Comparison of ENCODE assay signal across 11 cellular contexts in the genomic region with DNA sequence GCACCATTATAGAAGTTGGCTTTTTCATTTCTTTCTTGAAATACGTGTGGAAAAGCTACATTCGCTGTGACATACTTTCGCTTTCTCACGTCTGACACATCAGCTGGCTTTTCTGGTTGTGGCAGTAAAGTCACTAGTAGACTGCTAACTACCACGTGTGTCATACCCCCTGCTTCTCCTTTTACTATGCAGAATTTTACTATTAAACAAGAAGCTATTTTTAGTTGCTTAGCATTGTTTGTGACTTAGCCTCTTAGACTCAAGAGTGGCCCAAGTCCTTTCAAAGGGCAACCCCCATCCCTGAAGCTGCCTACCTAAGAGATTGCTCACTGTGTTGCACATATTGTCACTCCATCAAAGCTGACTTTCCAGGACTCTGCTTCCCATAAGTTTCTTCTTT. TPM values are rescaled to one million over a fixed set of nuclear protein-coding genes. Genes with fewer than 3 reads are reported as not detected.
DNase-seq lines count a peak whose midpoint lies in the region; ATAC-seq, FAIRE-seq and TF ChIP-seq lines count a peak whose summit lies in the region.
"Had no signal": no experiment of that assay in that cellular context is flagged by ENCODE, and none has a peak within 500 bp of the region (broad histone marks: within the 10 kb centered on the region; RNA-seq: fewer than 3 reads in every experiment).

No MANE protein-coding gene starts in this region.

- H3K4me1 Mint-ChIP-seq in T-helper 1 cell treated with Interleukin-12 subunit alpha and Interleukin-12 subunit beta and Interleukin-4 antibody, amounts not matched to agents 30 μg/mL and 1 μg/mL, for 36 hours (ENCODE audit: low read depth), result peaks cover 38% of the 10 kb centered on the region

- peak overlapping the region; percentile 50 for H2AFZ ChIP-seq in endothelial cell of umbilical vein (ENCODE audit: low read depth, low read length)

- no peaks in the 10 kb centered on the region for H3K27me3 ChIP-seq in endothelial cell of umbilical vein (ENCODE audit: control insufficient read depth in 2 of 2, insufficient read depth in 2 of 2, low read length in 2 of 2)
- H3K27me3 ChIP-seq: BLaER1 treated with 17β-estradiol and CSF1 and Interleukin-3, amounts not matched to agents 10 nM and 100 nM had no signal

- H3K9me1 ChIP-seq in endothelial cell of umbilical vein (replicated peaks; ENCODE audit: control insufficient read depth, extremely low read depth, insufficient read depth, low read length), result no peaks in the 10 kb centered on the region

- no peaks in the 10 kb centered on the region for H3K9me3 ChIP-seq in endothelial cell of umbilical vein (replicated peaks; ENCODE audit: control insufficient read depth, insufficient read depth, low read length)
- H3K9me3 ChIP-seq: BLaER1 treated with 17β-estradiol and CSF1 and Interleukin-3, amounts not matched to agents 10 nM and 100 nM had no signal

- peak overlapping the region; percentile 31 for H3K4me2 ChIP-seq in endothelial cell of umbilical vein (ENCODE audit: insufficient read depth, low read length)

- peak; percentile 7 to 19 for DNase-seq in activated CD8-positive, alpha-beta memory T cell treated with anti-CD3 and anti-CD28 coated beads for 4 hours (ENCODE audit: low read depth in 2 of 2)
- DNase-seq in activated CD8-positive, alpha-beta memory T cell treated with anti-CD3 and anti-CD28 coated beads, Interleukin-2, amount 50 U/mL, for 48 hours, result no peak
- DNase-seq in endothelial cell of umbilical vein (ENCODE audit: low read depth, low spot score) (peak; percentile 6), NCI-H1436 treated with DMSO at 0.1 percent for 48 hours (lab: John Stamatoyannopoulos, UW) (no peak), NCI-H2171 treated with DMSO at 0.1 percent for 48 hours (lab: John Stamatoyannopoulos, UW) (no peak)
- peak; percentile 15 to 46 for DNase-seq in stimulated activated CD8-positive, alpha-beta memory T cell treated with anti-CD3 and anti-CD28 coated beads, Interleukin-7, amount 100 ng/mL, for 4 hours (ENCODE audit: low read depth in 2 of 2)

- no peak for TF ChIP-seq POLR2A in endothelial cell of umbilical vein (IDR thresholded peaks at IDR 0.05; ENCODE audit: low read depth, low read length)

- intact Hi-C loops in endothelial cell of umbilical vein (cut with micrococcal nuclease), result loop anchor here (10.0 kb wide), 1 partner anchor 116 kb away; no protein-coding TSS in a partner anchor

- H3K9ac ChIP-seq in endothelial cell of umbilical vein (replicated peaks; ENCODE audit: extremely low read depth, insufficient read depth, low read length), result no peak overlapping the region
- H3K9ac ChIP-seq: BLaER1 treated with 17β-estradiol and CSF1 and Interleukin-3, amounts not matched to agents 10 nM and 100 nM had no signal

- POLR2A ChIA-PET in endothelial cell of umbilical vein (lab: Charles Lee), result no interaction called here

- no TSS peak for BruUV-seq in endothelial cell of umbilical vein (replicated peaks; lab: Mats Ljungman, UMichigan)

- H3K36me3 Mint-ChIP-seq in T-helper 1 cell treated with Interleukin-12 subunit alpha and Interleukin-12 subunit beta and Interleukin-4 antibody, amounts not matched to agents 30 μg/mL and 1 μg/mL, for 36 hours (ENCODE audit: low read depth), result no peaks in the 10 kb centered on the region

- H3K4me1 ChIP-seq in endothelial cell of umbilical vein (ENCODE audit: control insufficient read depth, extremely low read depth, insufficient read depth, low read length), result peaks cover 3% of the 10 kb centered on the region

- peak; percentile 89 for ATAC-seq in HG03175 (IDR thresholded peaks at IDR 0.05; ENCODE audit: unreplicated experiment)

- H3K79me2 ChIP-seq in endothelial cell of umbilical vein (ENCODE audit: control insufficient read depth, insufficient read depth, low read length), result no peaks in the 10 kb centered on the region

- peaks cover 9% of the 10 kb centered on the region for H3K9me3 Mint-ChIP-seq in T-helper 1 cell treated with Interleukin-12 subunit alpha and Interleukin-12 subunit beta and Interleukin-4 antibody, amounts not matched to agents 30 μg/mL and 1 μg/mL, for 36 hours

- H3K36me3 ChIP-seq in endothelial cell of umbilical vein (ENCODE audit: control insufficient read depth in 2 of 2, extremely low read depth in 1 of 2, insufficient read depth in 2 of 2, low read length in 2 of 2), result no peaks in the 10 kb centered on the region
- H3K36me3 ChIP-seq: BLaER1 treated with 17β-estradiol and CSF1 and Interleukin-3, amounts not matched to agents 10 nM and 100 nM had no signal

- peak overlapping the region in 1 of 3 experiments; percentile 42 for H3K4me3 ChIP-seq in endothelial cell of umbilical vein (replicated peaks in 1 of 3; ENCODE audit: insufficient read depth in 1 of 3, low read depth in 1 of 3, low read length in 3 of 3)
- H3K4me3 ChIP-seq: BLaER1 treated with 17β-estradiol and CSF1 and Interleukin-3, amounts not matched to agents 10 nM and 100 nM had no signal

- H4K20me1 ChIP-seq in endothelial cell of umbilical vein (replicated peaks; ENCODE audit: control insufficient read depth, extremely low read depth, insufficient read depth, low read length), result no peaks in the 10 kb centered on the region
- H4K20me1 ChIP-seq: BLaER1 treated with 17β-estradiol and CSF1 and Interleukin-3, amounts not matched to agents 10 nM and 100 nM had no signal

- no peak for FAIRE-seq in endothelial cell of umbilical vein (lab: Jason Lieb, UNC)
- FAIRE-seq: colon had no signal

- TF ChIP-seq CTCF in endothelial cell of umbilical vein (IDR thresholded peaks at IDR 0.05; ENCODE audit: extremely low read depth in 1 of 2, insufficient read depth in 1 of 2, low read depth in 1 of 2, low read length in 2 of 2), result no peak

- dilution Hi-C loops in endothelial cell of umbilical vein (cut with MboI; ENCODE audit: extremely low pct_ligation_motif_present, low sequenced_read_pairs), result no loop called here

- CTCF ChIA-PET in endothelial cell of umbilical vein (lab: Charles Lee), result interaction anchor here (0.6 to 1.1 kb wide), 6 partner anchors 8 to 558 kb away, joined by 3 to 4 read pairs (median 3); no protein-coding TSS in a partner anchor

- no peaks in the 10 kb centered on the region for H3K27me3 Mint-ChIP-seq in T-helper 1 cell treated with Interleukin-12 subunit alpha and Interleukin-12 subunit beta and Interleukin-4 antibody, amounts not matched to agents 30 μg/mL and 1 μg/mL, for 36 hours (ENCODE audit: low read depth)

- H3K27ac ChIP-seq in endothelial cell of umbilical vein (ENCODE audit: insufficient read depth, low read depth, low read length), result no peak overlapping the region
- H3K27ac ChIP-seq: BLaER1 treated with 17β-estradiol and CSF1 and Interleukin-3, amounts not matched to agents 10 nM and 100 nM had no signal

- H3K27ac Mint-ChIP-seq in T-helper 1 cell treated with Interleukin-12 subunit alpha and Interleukin-12 subunit beta and Interleukin-4 antibody, amounts not matched to agents 30 μg/mL and 1 μg/mL, for 36 hours, result peak overlapping the region; percentile 70

- peak overlapping the region; percentile 72 for H3K4me3 Mint-ChIP-seq in T-helper 1 cell treated with Interleukin-12 subunit alpha and Interleukin-12 subunit beta and Interleukin-4 antibody, amounts not matched to agents 30 μg/mL and 1 μg/mL, for 36 hours

TF ChIP-seq in endothelial cell of umbilical vein, 7 proteins besides CTCF, POLR2A, EP300 and RAD21:
- TF ChIP-seq JUN (IDR thresholded peaks at IDR 0.05; ENCODE audit: borderline replicate concordance, insufficient read depth, insufficient read length, low read depth) (no peak), GATA2 (IDR thresholded peaks at IDR 0.05; ENCODE audit: insufficient read depth, insufficient read length, low read depth, low read length) (no peak), POLR2AphosphoS5 (IDR thresholded peaks at IDR 0.05; ENCODE audit: insufficient read depth, low read depth, low read length) (no peak), MYC (IDR thresholded peaks at IDR 0.05; ENCODE audit: low read depth, low read length) (no peak), EZH2 (IDR thresholded peaks at IDR 0.05; ENCODE audit: borderline replicate concordance, low read depth, low read length, severe bottlenecking) (no peak), FOS (IDR thresholded peaks at IDR 0.05; ENCODE audit: borderline replicate concordance, insufficient read depth, low read length) (no peak)
- TF ChIP-seq, protein P1, sequence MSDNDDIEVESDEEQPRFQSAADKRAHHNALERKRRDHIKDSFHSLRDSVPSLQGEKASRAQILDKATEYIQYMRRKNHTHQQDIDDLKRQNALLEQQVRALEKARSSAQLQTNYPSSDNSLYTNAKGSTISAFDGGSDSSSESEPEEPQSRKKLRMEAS (IDR thresholded peaks at IDR 0.05; ENCODE audit: insufficient read depth, insufficient read length), result no peak

RNA-seq across cellular contexts. Expression of gene IL2, which starts 2.1 kb away (rescaled TPM):
- not detected in 2 replicates for total RNA-seq in endothelial cell of umbilical vein
- polyA plus RNA-seq in endothelial cell of umbilical vein, result not detected in 2 replicates
- polyA plus RNA-seq in endothelial cell of umbilical vein (2011; cell fraction: cytosol; rRNA removed), result not detected in 2 replicates
- polyA plus RNA-seq in endothelial cell of umbilical vein (2011; cell fraction: nucleus; rRNA removed), result not detected in 2 replicates
- not detected in 2 replicates for polyA plus RNA-seq in endothelial cell of umbilical vein (2012)
- not detected in 2 replicates for polyA minus RNA-seq in endothelial cell of umbilical vein
- polyA minus RNA-seq in endothelial cell of umbilical vein (2011; cell fraction: cytosol; rRNA and poly(A)+ RNA removed), result not detected
- not detected in 2 replicates for polyA minus RNA-seq in endothelial cell of umbilical vein (2011; cell fraction: nucleus; rRNA and poly(A)+ RNA removed)
- total RNA-seq: subcutaneous adipose tissue had no signal

Comparison
In these comparisons a context has a peak if more than half of its experiments do, and no peak if none do; other contexts are left out.
1. DNase-seq: peak in activated CD8-positive, alpha-beta memory T cell treated with anti-CD3 and anti-CD28 coated beads for 4 hours (2 of 2), endothelial cell of umbilical vein (single experiment) and stimulated activated CD8-positive, alpha-beta memory T cell treated with anti-CD3 and anti-CD28 coated beads, Interleukin-7, amount 100 ng/mL, for 4 hours (2 of 2); none in activated CD8-positive, alpha-beta memory T cell treated with anti-CD3 and anti-CD28 coated beads, Interleukin-2, amount 50 U/mL, for 48 hours (single experiment), NCI-H1436 treated with DMSO at 0.1 percent for 48 hours (single experiment) and NCI-H2171 treated with DMSO at 0.1 percent for 48 hours (single experiment).